30 cellular contexts compared by ENCODE assay signal in the genomic region with DNA sequence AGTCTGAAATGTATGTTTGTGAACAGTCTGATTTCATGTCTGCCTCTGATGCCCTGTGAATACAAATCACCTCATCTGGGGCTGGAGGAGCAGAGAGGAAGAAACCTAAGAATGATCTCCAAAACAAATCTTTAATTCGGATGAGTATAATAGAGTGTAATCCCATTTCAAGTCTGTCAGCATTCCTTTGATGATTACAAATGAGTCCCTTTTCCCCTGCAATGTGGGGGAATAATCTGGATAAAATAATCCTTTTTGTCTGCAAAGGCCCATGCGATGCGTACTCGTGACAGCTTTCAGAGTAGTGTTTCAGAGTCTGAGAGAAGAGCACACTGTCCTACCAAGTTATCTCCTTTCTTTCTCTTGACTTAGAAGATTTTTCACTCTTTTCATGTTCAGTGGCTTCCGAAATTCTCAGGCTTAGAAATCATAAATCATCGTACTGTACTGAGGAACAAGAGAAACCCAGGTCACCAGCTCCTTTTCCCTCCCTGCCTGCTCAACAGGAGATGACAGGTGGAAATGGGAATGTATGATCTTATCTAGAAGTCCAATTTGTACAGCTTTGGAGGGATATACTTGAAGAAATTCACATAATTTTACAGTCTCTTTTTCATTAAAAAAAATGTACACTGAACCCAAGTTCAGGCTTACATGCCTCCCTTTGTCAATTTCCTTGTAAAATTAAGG. TPM values are rescaled to one million over a fixed set of nuclear protein-coding genes. Genes with fewer than 3 reads are reported as not detected.
DNase-seq lines count a peak whose midpoint lies in the region; TF ChIP-seq lines count a peak whose summit lies in the region.
"Had no signal": no experiment of that assay in that cellular context is flagged by ENCODE, and none has a peak within 500 bp of the region (broad histone marks: within the 10 kb centered on the region; RNA-seq: fewer than 3 reads in every experiment).

No MANE protein-coding gene starts in this region.

- H3K18ac ChIP-seq in mesenchymal stem cell (ENCODE audit: low read depth in 1 of 2, low read length in 2 of 2) = no peak overlapping the region

- H3K4me3 ChIP-seq in AG04450 (ENCODE audit: low read depth, low read length) = no peak overlapping the region
- H3K4me3 ChIP-seq in mesenchymal stem cell (ENCODE audit: insufficient read depth in 1 of 2, low read depth in 1 of 2, low read length in 2 of 2) = peak overlapping the region in 1 of 2 experiments; percentile 36
- H3K4me3 ChIP-seq: gastrocnemius medialis, hepatocyte, lower lobe of right lung, MG63, spleen, stomach, thyroid gland had no signal

- H3K9ac ChIP-seq in mesenchymal stem cell (ENCODE audit: low read length) = peak overlapping the region; percentile 42

- no peaks in the 10 kb centered on the region for H3K36me3 ChIP-seq in mesenchymal stem cell (ENCODE audit: control insufficient read depth in 1 of 2, insufficient read depth in 2 of 2, low read depth in 1 of 2, low read length in 2 of 2)
- H3K36me3 ChIP-seq: BE2C, gastrocnemius medialis, lower lobe of right lung, MG63, spleen, thyroid gland had no signal

- H3K27me3 ChIP-seq in AG04450 (ENCODE audit: control insufficient read depth, insufficient read depth, low read length) = no peaks in the 10 kb centered on the region
- peaks cover 0 to 9% of the 10 kb centered on the region in 2 experiments for H3K27me3 ChIP-seq in mesenchymal stem cell (ENCODE audit: control insufficient read depth in 1 of 2, insufficient read depth in 1 of 2, low read length in 2 of 2)
- H3K27me3 ChIP-seq: gastrocnemius medialis, hepatocyte, MG63, spleen, stomach, thyroid gland had no signal

- H3K4ac ChIP-seq in mesenchymal stem cell (ENCODE audit: low read depth in 1 of 2, low read length in 2 of 2) = no peak overlapping the region

- H2BK120ac ChIP-seq in mesenchymal stem cell (ENCODE audit: low read depth, low read length) = no peak overlapping the region

- no peak overlapping the region for H2BK12ac ChIP-seq in mesenchymal stem cell (ENCODE audit: low read length in 2 of 2)

- DNase-seq in AG04450 (ENCODE audit: low read depth, low spot score) = no peak
- DNase-seq in NCI-H82 treated with DMSO at 0.1 percent for 48 hours (lab: John Stamatoyannopoulos, UW; ENCODE audit: unreplicated experiment) = peak; percentile 31
- DNase-seq in astrocyte of the hippocampus (ENCODE audit: low read depth, low spot score) = peak; percentile 57
- no peak for DNase-seq in mesenchymal stem cell
- DNase-seq in T-helper 9 cell = no peak
- no peak for DNase-seq in NCI-H748 (lab: John Stamatoyannopoulos, UW; ENCODE audit: unreplicated experiment)
- DNase-seq in NK-92 (lab: John Stamatoyannopoulos, UW; ENCODE audit: unreplicated experiment) = no peak
- no peak for DNase-seq in stimulated activated naive CD4-positive, alpha-beta T cell (lab: John Stamatoyannopoulos, UW)
- DNase-seq: ACHN; activated CD4-positive, alpha-beta T cell treated with anti-CD3 and anti-CD28 coated beads, Interleukin-2, amount 50 U/mL, for 4 hours; activated naive CD4-positive, alpha-beta T cell; activated naive CD8-positive, alpha-beta T cell treated with anti-CD3 and anti-CD28 coated beads, Interleukin-2, amount 50 U/mL, for 24 hours; activated T-cell treated with anti-CD3 and anti-CD28 coated beads, Interleukin-2, amount 50 U/mL, for 48 hours; BE2C; CD8-positive, alpha-beta T cell; cerebellar nuclear complex; dermis blood vessel endothelial cell; gastrocnemius medialis; KBM-7; lower lobe of right lung; NCI-H1417 treated with DMSO at 0.1 percent for 48 hours; NCI-H2081; NCI-H2227 treated with DMSO at 0.1 percent for 48 hours; NCI-H748 treated with DMSO at 0.1 percent for 48 hours; spleen; stimulated activated CD4-positive, alpha-beta T cell treated with anti-CD3 and anti-CD28 coated beads, Interleukin-2, amount 100 ng/mL, for 24 hours; stomach; thyroid gland had no signal

- H2BK5ac ChIP-seq in mesenchymal stem cell (ENCODE audit: low read depth, low read length, poor library complexity, severe bottlenecking) = no peak overlapping the region

- H3K23ac ChIP-seq in mesenchymal stem cell (ENCODE audit: low read length in 2 of 2) = no peak overlapping the region

- no peak overlapping the region for H3K4me2 ChIP-seq in mesenchymal stem cell (ENCODE audit: low read length, poor library complexity, severe bottlenecking)
- H3K4me2 ChIP-seq: hepatocyte had no signal

- no peak overlapping the region for H4K8ac ChIP-seq in mesenchymal stem cell (ENCODE audit: low read length)

- POLR2A ChIA-PET in AG04450 (lab: Yijun Ruan, JAX) = interaction anchor here (1.1 to 1.2 kb wide), 2 partner anchors 26 to 27 kb away, joined by 3 to 5 read pairs; no protein-coding TSS in a partner anchor

- no peaks in the 10 kb centered on the region for H3K4me1 ChIP-seq in mesenchymal stem cell (ENCODE audit: control insufficient read depth, insufficient read depth, low read depth, low read length)
- H3K4me1 ChIP-seq: BE2C, gastrocnemius medialis had no signal

- no peak overlapping the region for H3K14ac ChIP-seq in mesenchymal stem cell (ENCODE audit: low read length in 2 of 2)

- TF ChIP-seq CTCF in AG04450 (IDR thresholded peaks at IDR 0.05; ENCODE audit: low read depth, low read length) = no peak

- H4K91ac ChIP-seq in mesenchymal stem cell (ENCODE audit: low read length) = no peak overlapping the region

- CTCF ChIA-PET in AG04450 (lab: Charles Lee) = interaction anchor here (1.4 kb wide), 1 partner anchor 177 kb away, joined by 11 read pairs; no protein-coding TSS in a partner anchor

- H3K9me3 ChIP-seq in AG04450 (ENCODE audit: control insufficient read depth, insufficient read depth, low read length) (no peaks in the 10 kb centered on the region), mesenchymal stem cell (ENCODE audit: control insufficient read depth, low read length) (peaks cover 11% of the 10 kb centered on the region)
- H3K9me3 ChIP-seq: BE2C, gastrocnemius medialis, lower lobe of right lung, MG63, stomach, thyroid gland had no signal

- H3K27ac ChIP-seq in AG04450 (ENCODE audit: low read depth, low read length) (peak overlapping the region; percentile 66), mesenchymal stem cell (ENCODE audit: low read length, poor library complexity, severe bottlenecking) (no peak overlapping the region)
- H3K27ac ChIP-seq: gastrocnemius medialis, hepatocyte, lower lobe of right lung, spleen, stomach, thyroid gland had no signal

- no peak overlapping the region for H2AK5ac ChIP-seq in mesenchymal stem cell (ENCODE audit: low read length, severe bottlenecking)

- H2AFZ ChIP-seq in mesenchymal stem cell (ENCODE audit: low read depth, low read length) = no peak overlapping the region
- H2AFZ ChIP-seq: hepatocyte had no signal

- no peak overlapping the region for H2BK15ac ChIP-seq in mesenchymal stem cell (ENCODE audit: low read depth, poor library complexity, severe bottlenecking)

- 78% methylated on average over 5 of the region's 6 CpGs for WGBS in mesenchymal stem cell

- H3K79me1 ChIP-seq in mesenchymal stem cell (replicated peaks; ENCODE audit: low read length, poor library complexity, severe bottlenecking) = no peaks in the 10 kb centered on the region

RNA-seq across cellular contexts. Expression of a gene that starts 11.5 kb away (rescaled TPM):
- polyA plus RNA-seq in AG04450 (2011; rRNA removed) = 2.8 and 5.7 TPM in 2 replicates
- 1.8 and 2.0 TPM in 2 replicates for polyA minus RNA-seq in AG04450 (2011; rRNA and poly(A)+ RNA removed)
- not detected for polyA plus RNA-seq in mesenchymal stem cell (2013, experiment 1 of 2)
- polyA plus RNA-seq in mesenchymal stem cell (2013, experiment 2 of 2) = not detected

RNA-seq across cellular contexts. Expression of a gene that starts 31.2 kb away (rescaled TPM):
- polyA plus RNA-seq in AG04450 (2011; rRNA removed) = 7.6 and 7.7 TPM in 2 replicates
- 17.0 and 17.1 TPM in 2 replicates for polyA minus RNA-seq in AG04450 (2011; rRNA and poly(A)+ RNA removed)
- 2.4 TPM for polyA plus RNA-seq in mesenchymal stem cell (2013, experiment 1 of 2)
- 2.2 TPM for polyA plus RNA-seq in mesenchymal stem cell (2013, experiment 2 of 2)

Comparison
In these comparisons a context has a peak if more than half of its experiments do, and no peak if none do; other contexts are left out.
1. DNase-seq: peak in NCI-H82 treated with DMSO at 0.1 percent for 48 hours (single experiment) and astrocyte of the hippocampus (single experiment); none in AG04450 (single experiment), mesenchymal stem cell (single experiment), T-helper 9 cell (single experiment), NCI-H748 (single experiment), NK-92 (single experiment) and stimulated activated naive CD4-positive, alpha-beta T cell (0 of 6).